In the genomic region with DNA sequence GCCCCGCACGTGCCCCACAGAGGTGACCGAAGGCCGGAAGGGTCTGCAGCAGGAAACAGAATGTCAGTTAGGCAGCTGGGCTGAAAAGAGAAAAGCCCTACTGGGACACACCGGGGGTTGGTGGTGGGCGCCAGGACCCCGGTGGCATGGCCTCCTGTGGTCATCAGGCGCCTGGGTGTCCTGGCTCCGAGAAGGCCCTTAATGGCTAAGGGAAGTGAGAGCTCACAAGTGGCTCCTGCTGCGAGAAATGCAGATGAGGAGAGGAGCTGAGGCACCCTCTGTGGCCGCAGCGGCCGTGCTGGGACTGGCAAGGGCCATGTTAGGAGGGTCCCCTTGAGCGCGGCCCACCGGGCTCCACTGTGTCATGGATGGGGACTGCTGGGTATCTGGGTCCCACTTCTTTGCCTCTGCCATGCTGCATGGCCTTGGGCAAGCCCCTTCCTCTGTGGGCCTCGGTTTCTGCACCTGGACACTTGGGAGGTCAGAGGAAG, we compare ENCODE assay signal across 15 cellular contexts.
"Had no signal": no experiment of that assay in that cellular context is flagged by ENCODE, and none has a peak within 500 bp of the region (broad histone marks: within the 10 kb centered on the region; RNA-seq: fewer than 3 reads in every experiment).

No MANE protein-coding gene starts in this region.

- ATAC-seq: heart left ventricle; left lung; right cardiac atrium; stimulated activated naive B cell treated with anti-CD40 and anti-IgM and Interleukin-4, amounts not matched to agents 10 μg/mL and 1 μg/mL and 100 μg/mL, for 72 hours had no signal

- H3K27ac Mint-ChIP-seq: nephron, type B pancreatic cell had no signal

- DNase-seq: central memory CD4-positive, alpha-beta T cell; cortex of kidney; effector CD8-positive, alpha-beta T cell; hypothalamus; naive B cell; right cardiac atrium; small intestine; stimulated activated CD4-positive, alpha-beta T cell treated with anti-CD3 and anti-CD28 coated beads, Interleukin-4, amount 100 ng/mL, for 1 hour; stimulated activated CD8-positive, alpha-beta memory T cell treated with anti-CD3 and anti-CD28 coated beads, Interleukin-4, amount 100 ng/mL, for 48 hours; stimulated activated naive B cell treated with anti-CD40 and anti-IgM and Interleukin-4, amounts not matched to agents 10 μg/mL and 1 μg/mL and 100 μg/mL, for 72 hours had no signal

- H3K9me3 ChIP-seq: heart left ventricle, left lung had no signal

- H3K27me3 Mint-ChIP-seq: naive B cell; stimulated activated naive B cell treated with anti-CD40 and anti-IgM and Interleukin-4, amounts not matched to agents 10 μg/mL and 1 μg/mL and 100 μg/mL, for 72 hours; type B pancreatic cell had no signal

- H3K36me3 ChIP-seq: left lung had no signal

- H3K27ac ChIP-seq: dorsolateral prefrontal cortex, heart left ventricle, left lung had no signal

- H3K4me3 ChIP-seq: dorsolateral prefrontal cortex, heart left ventricle, left lung had no signal

- H3K4me3 Mint-ChIP-seq: naive B cell, nephron, type B pancreatic cell had no signal

- H3K4me1 ChIP-seq: left lung had no signal
